In genomic region chrX:85506871-85507270, GRCh38 we compare ENCODE assay signal across 31 cellular contexts.
"Had no signal": no experiment of that assay in that cellular context is flagged by ENCODE, and none has a peak within 500 bp of the region (broad histone marks: within the 10 kb centered on the region; RNA-seq: fewer than 3 reads in every experiment).

No MANE protein-coding gene starts in this region.

- H3K27me3 Mint-ChIP-seq: progenitor cell of endocrine pancreas; stimulated activated memory B cell treated with anti-CD40 and anti-IgM and Interleukin-4, amounts not matched to agents 10 μg/mL and 1 μg/mL and 100 μg/mL, for 72 hours; stimulated activated naive CD8-positive, alpha-beta T cell treated with anti-CD3 and anti-CD28 coated beads, Interleukin-15, amount 100 ng/mL, for 72 hours; type B pancreatic cell had no signal

- H3K4me1 ChIP-seq: neural progenitor cell, parathyroid adenoma, psoas muscle, right lobe of liver, spleen, suprapubic skin, testis, tibial artery, transverse colon, upper lobe of right lung, uterus had no signal

- H3K4me3 ChIP-seq: neural progenitor cell, ovary, psoas muscle, right lobe of liver, skin epidermis, smooth muscle cell, spleen, suprapubic skin, testis, tibial artery, transverse colon, upper lobe of right lung, uterus had no signal

- H3K9me3 Mint-ChIP-seq: natural killer cell; nephron; neural progenitor cell; stimulated activated memory B cell treated with anti-CD40 and anti-IgM and Interleukin-4, amounts not matched to agents 10 μg/mL and 1 μg/mL and 100 μg/mL, for 72 hours; stimulated activated naive CD8-positive, alpha-beta T cell treated with anti-CD3 and anti-CD28 coated beads, Interleukin-15, amount 100 ng/mL, for 72 hours had no signal

- H3K27me3 ChIP-seq: neural progenitor cell, ovary, suprapubic skin, testis, tibial artery, transverse colon, upper lobe of right lung had no signal

- H3K4me1 Mint-ChIP-seq: natural killer cell; nephron; stimulated activated memory B cell treated with anti-CD40 and anti-IgM and Interleukin-4, amounts not matched to agents 10 μg/mL and 1 μg/mL and 100 μg/mL, for 72 hours; stimulated activated naive CD8-positive, alpha-beta T cell treated with anti-CD3 and anti-CD28 coated beads, Interleukin-15, amount 100 ng/mL, for 72 hours had no signal

- ATAC-seq: natural killer cell; psoas muscle; right cardiac atrium; right lobe of liver; stimulated activated memory B cell treated with anti-CD40 and anti-IgM and Interleukin-4, amounts not matched to agents 10 μg/mL and 1 μg/mL and 100 μg/mL, for 72 hours; stimulated activated naive CD8-positive, alpha-beta T cell treated with anti-CD3 and anti-CD28 coated beads, Interleukin-15, amount 100 ng/mL, for 72 hours; stimulated activated naive CD8-positive, alpha-beta T cell treated with anti-CD3 and anti-CD28 coated beads, Interleukin-15, Interleukin-2, amounts not matched to agents 100 U/mL and 50 U/mL, for 24 hours; upper lobe of right lung had no signal

- H3K4me3 Mint-ChIP-seq: natural killer cell; nephron; neural progenitor cell; stimulated activated memory B cell treated with anti-CD40 and anti-IgM and Interleukin-4, amounts not matched to agents 10 μg/mL and 1 μg/mL and 100 μg/mL, for 72 hours; stimulated activated naive CD8-positive, alpha-beta T cell treated with anti-CD3 and anti-CD28 coated beads, Interleukin-15, amount 100 ng/mL, for 72 hours; type B pancreatic cell had no signal

- H3K9me3 ChIP-seq: ovary, psoas muscle, right lobe of liver, spleen, suprapubic skin, testis, tibial artery, transverse colon, upper lobe of right lung, uterus had no signal

- H2AFZ ChIP-seq: neural progenitor cell, parathyroid adenoma had no signal

- H3K4me2 ChIP-seq: neural progenitor cell, smooth muscle cell had no signal

- H3K9ac ChIP-seq: neural progenitor cell, parathyroid adenoma had no signal

- H3K27ac ChIP-seq: neural progenitor cell, ovary, parathyroid adenoma, psoas muscle, right lobe of liver, skin epidermis, spleen, suprapubic skin, testis, tibial artery, transverse colon, upper lobe of right lung, uterus had no signal

- H3K36me3 Mint-ChIP-seq: natural killer cell; neural progenitor cell; stimulated activated memory B cell treated with anti-CD40 and anti-IgM and Interleukin-4, amounts not matched to agents 10 μg/mL and 1 μg/mL and 100 μg/mL, for 72 hours; type B pancreatic cell had no signal

- H3K27ac Mint-ChIP-seq: natural killer cell; nephron; neural progenitor cell; progenitor cell of endocrine pancreas; stimulated activated memory B cell treated with anti-CD40 and anti-IgM and Interleukin-4, amounts not matched to agents 10 μg/mL and 1 μg/mL and 100 μg/mL, for 72 hours; stimulated activated naive CD8-positive, alpha-beta T cell treated with anti-CD3 and anti-CD28 coated beads, Interleukin-15, amount 100 ng/mL, for 72 hours; type B pancreatic cell had no signal

- H3K36me3 ChIP-seq: neural progenitor cell, ovary, right lobe of liver, spleen, suprapubic skin, tibial artery, transverse colon, upper lobe of right lung, uterus had no signal

- DNase-seq: natural killer cell; occipital lobe; ovary; posterior cingulate gyrus; psoas muscle; right cardiac atrium; right lobe of liver; spleen; stimulated activated CD4-positive, alpha-beta T cell treated with anti-CD3 and anti-CD28 coated beads, Interleukin-12 subunit alpha, Interleukin-12 subunit beta, amount 100 ng/mL, for 4 hours; stimulated activated CD4-positive, alpha-beta T cell treated with anti-CD3 and anti-CD28 coated beads, Interleukin-1b, Interleukin-23, amount 100 ng/mL, for 48 hours; stimulated activated CD4-positive, alpha-beta T cell treated with anti-CD3 and anti-CD28 coated beads, Interleukin-4, amount 100 ng/mL, for 1 hour; stimulated activated CD4-positive, alpha-beta T cell treated with anti-CD3 and anti-CD28 coated beads, Interleukin-4, amount 100 ng/mL, for 4 hours; stimulated activated CD8-positive, alpha-beta memory T cell treated with anti-CD3 and anti-CD28 coated beads, Interleukin-4, amount 100 ng/mL, for 48 hours; stimulated activated naive CD4-positive, alpha-beta T cell; stimulated activated naive CD8-positive, alpha-beta T cell treated with anti-CD3 and anti-CD28 coated beads, Interleukin-15, amount 100 ng/mL, for 72 hours; stimulated activated naive CD8-positive, alpha-beta T cell treated with anti-CD3 and anti-CD28 coated beads, Interleukin-15, Interleukin-2, amounts not matched to agents 100 U/mL and 50 U/mL, for 24 hours; substantia nigra; testis; tibial artery; transverse colon; upper lobe of right lung; uterus had no signal

- H3K79me2 ChIP-seq: parathyroid adenoma had no signal
